Comparison of ENCODE assay signal across 19 cellular contexts in the genomic region with DNA sequence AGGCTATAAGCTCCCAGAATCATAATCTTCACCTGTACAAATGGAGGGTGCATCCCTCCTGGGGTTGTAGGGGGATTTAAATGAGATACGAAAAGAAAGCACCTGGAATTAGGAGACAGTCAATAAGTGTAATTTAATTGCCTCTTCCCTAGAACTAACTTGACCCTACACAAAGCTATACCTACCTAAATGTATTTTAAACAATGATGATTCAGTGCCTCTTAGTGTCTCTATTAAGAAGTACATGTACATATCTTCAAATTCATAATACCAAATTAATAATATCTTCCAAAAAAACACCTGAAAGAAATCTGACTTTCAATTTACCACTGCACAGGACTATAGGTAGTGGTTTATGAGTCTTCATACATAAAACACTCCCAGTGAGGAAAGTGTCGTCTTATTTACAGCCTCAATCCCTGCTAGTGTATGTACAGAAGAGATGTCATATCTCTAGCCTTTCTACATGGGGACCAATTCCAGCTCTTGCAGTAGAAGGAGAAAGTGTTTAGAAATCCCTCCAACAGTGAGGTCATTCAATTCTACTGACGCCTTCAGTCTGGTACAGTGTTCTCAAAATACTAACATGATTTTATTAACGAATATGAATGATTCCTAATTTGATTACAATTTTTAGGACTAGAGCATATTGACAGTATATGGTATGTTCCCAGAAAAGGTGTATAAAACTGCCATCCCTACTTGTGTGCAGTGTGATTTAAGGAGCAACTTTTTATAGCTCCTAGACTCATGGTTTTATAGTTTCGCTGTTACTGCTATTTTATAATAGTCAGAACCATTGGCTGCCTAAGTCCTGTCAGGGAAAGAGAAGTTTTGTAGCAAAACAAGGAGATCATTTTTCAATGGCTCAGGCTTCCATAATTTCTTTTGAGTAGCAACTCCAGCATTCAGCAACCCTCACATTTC.
DNase-seq lines count a peak whose midpoint lies in the region; ATAC-seq and TF ChIP-seq lines count a peak whose summit lies in the region.
"Had no signal": no experiment of that assay in that cellular context is flagged by ENCODE, and none has a peak within 500 bp of the region (broad histone marks: within the 10 kb centered on the region; RNA-seq: fewer than 3 reads in every experiment).

No MANE protein-coding gene starts in this region.

- peak overlapping the region in 53 of 59 donors; percentile 9 to 96 (median 85) for H3K27ac ChIP-seq in dorsolateral prefrontal cortex
- peak overlapping the region; percentile 54 for H3K27ac ChIP-seq in substantia nigra (ENCODE audit: low read depth, low read length, poor library complexity, severe bottlenecking)
- no peak overlapping the region for H3K27ac ChIP-seq in gastrocnemius medialis
- H3K27ac ChIP-seq: 22Rv1, BLaER1, Peyer's patch had no signal

- intact Hi-C loops in Right ventricle myocardium inferior (cut with DNase I) = no loop called here
- intact Hi-C loops in cardiac septum (cut with DNase I) = no loop called here
- intact Hi-C loops in dorsolateral prefrontal cortex (cut with DNase I) = no loop called here
- intact Hi-C loops in left colon (cut with DNase I, micrococcal nuclease) = no loop called here
- intact Hi-C loops in gastrocnemius medialis (cut with DNase I; ENCODE audit: low total_unique reads) = no loop called here

- H3K36me3 ChIP-seq in gastrocnemius medialis = no peaks in the 10 kb centered on the region
- H3K36me3 ChIP-seq: BLaER1, Peyer's patch had no signal

- H3K9me3 ChIP-seq in gastrocnemius medialis = no peaks in the 10 kb centered on the region
- H3K9me3 ChIP-seq: BLaER1, Peyer's patch had no signal

- no peak for TF ChIP-seq POLR2A in gastrocnemius medialis (IDR thresholded peaks at IDR 0.05)

- H3K27me3 ChIP-seq in dorsolateral prefrontal cortex (no peaks in the 10 kb centered on the region), gastrocnemius medialis (no peaks in the 10 kb centered on the region)
- H3K27me3 ChIP-seq: BLaER1, Peyer's patch had no signal

- in situ Hi-C loops in gastrocnemius medialis (cut with MboI; ENCODE audit: low sequenced_read_pairs in 4 of 4) = no loop called here

- H3K4me1 ChIP-seq in gastrocnemius medialis = no peaks in the 10 kb centered on the region
- H3K4me1 ChIP-seq: Peyer's patch had no signal

- TF ChIP-seq CTCF in dorsolateral prefrontal cortex (IDR thresholded peaks at IDR 0.05 in 54 of 56, conservative IDR thresholded peaks at IDR 0.05 in 2 of 56; ENCODE audit: low read depth in 1 of 56, partially characterized antibody in 56 of 56) (no peak), gastrocnemius medialis (IDR thresholded peaks at IDR 0.05 in 4 of 5, conservative IDR thresholded peaks at IDR 0.05 in 1 of 5) (no peak)

- ATAC-seq in Right ventricle myocardium inferior (peak; percentile 64), left colon (peak; percentile 54), GM21423 (IDR thresholded peaks at IDR 0.05; ENCODE audit: unreplicated experiment) (no peak), gastrocnemius medialis (no peak)

- DNase-seq in Right ventricle myocardium inferior (ENCODE audit: missing footprints) (no peak), cardiac septum (ENCODE audit: low spot score) (no peak), dorsolateral prefrontal cortex (no peak), left colon (no peak), substantia nigra (lab: John Stamatoyannopoulos, UW) (no peak), gastrocnemius medialis (no peak)
- DNase-seq in activated naive CD4-positive, alpha-beta T cell treated with anti-CD3 and anti-CD28 coated beads, Interleukin-2, amount 50 U/mL, for 16 hours = no peak
- DNase-seq: CD8-positive, alpha-beta memory T cell; DMS 273 treated with DMSO at 0.1 percent for 48 hours; H7; Kasumi-1; NCI-H1417 treated with DMSO at 0.1 percent for 48 hours; NCI-H2029; NCI-H2171 treated with DMSO at 0.1 percent for 48 hours; NCI-H510A; Peyer's patch had no signal

- H3K4me3 ChIP-seq in dorsolateral prefrontal cortex (no peak overlapping the region), gastrocnemius medialis (no peak overlapping the region)
- H3K4me3 ChIP-seq: BLaER1, Peyer's patch had no signal

Comparison
In these comparisons a context has a peak if more than half of its experiments do, and no peak if none do; other contexts are left out.
1. ATAC-seq: peak in Right ventricle myocardium inferior (single experiment) and left colon (single experiment); none in GM21423 (single experiment) and gastrocnemius medialis (0 of 2).
2. H3K27ac ChIP-seq: peak in dorsolateral prefrontal cortex (53 of 59) and substantia nigra (single experiment); none in gastrocnemius medialis (0 of 4).